ENCODE assay signal across 39 cellular contexts in the genomic region with DNA sequence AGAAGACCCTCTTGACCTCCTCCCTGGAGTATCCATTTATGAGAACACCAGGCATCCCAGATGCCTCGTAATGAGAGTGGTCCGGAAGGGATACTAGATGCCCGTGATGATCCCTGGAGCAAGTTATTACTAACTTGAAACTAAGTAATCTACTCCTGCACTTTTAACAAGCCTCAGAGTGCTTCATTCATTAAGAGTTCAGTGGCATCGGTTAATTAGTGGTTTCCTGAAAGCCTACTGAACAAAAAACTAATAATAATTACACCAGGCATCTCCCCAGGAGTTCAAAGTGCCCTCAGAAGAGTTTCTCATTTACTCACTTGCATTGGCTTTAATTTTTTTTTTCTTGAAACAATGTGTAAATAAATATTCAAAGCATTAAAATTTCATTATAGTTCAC. TPM values are rescaled to one million over a fixed set of nuclear protein-coding genes. Genes with fewer than 3 reads are reported as not detected.
"Had no signal": no experiment of that assay in that cellular context is flagged by ENCODE, and none has a peak within 500 bp of the region (broad histone marks: within the 10 kb centered on the region; RNA-seq: fewer than 3 reads in every experiment).

No MANE protein-coding gene starts in this region.

- H3K4me3 ChIP-seq: MG63 had no signal

- DNase-seq: MG63, MM.1S, MV-4-11, NCI-H1048, NCI-H1092, NCI-H1092 treated with DMSO at 0.1 percent for 48 hours, NCI-H1105, NCI-H1105 treated with DMSO at 0.1 percent for 48 hours, NCI-H1417, NCI-H1417 treated with DMSO at 0.1 percent for 48 hours, NCI-H1436, NCI-H1436 treated with DMSO at 0.1 percent for 48 hours, NCI-H146, NCI-H1694, NCI-H1694 treated with DMSO at 0.1 percent for 48 hours, NCI-H187, NCI-H187 treated with DMSO at 0.1 percent for 48 hours, NCI-H1930, NCI-H2029, NCI-H2029 treated with DMSO at 0.1 percent for 48 hours, NCI-H2081, NCI-H2081 treated with DMSO at 0.1 percent for 48 hours, NCI-H2107, NCI-H2171, NCI-H2171 treated with DMSO at 0.1 percent for 48 hours, NCI-H2227 treated with DMSO at 0.1 percent for 48 hours, NCI-H226, NCI-H345, NCI-H446, NCI-H446 treated with DMSO at 0.1 percent for 48 hours, NCI-H510A, NCI-H510A treated with DMSO at 0.1 percent for 48 hours, NCI-H524, NCI-H524 treated with DMSO at 0.1 percent for 48 hours, NCI-H526, NCI-H526 treated with DMSO at 0.1 percent for 48 hours had no signal

- H3K27me3 ChIP-seq: MG63 had no signal

- H3K36me3 ChIP-seq: MG63 had no signal

RNA-seq across cellular contexts. Expression of a gene that starts 28.2 kb away (rescaled TPM):
- total RNA-seq: M059J, MCF 10A, NCI-H460 had no signal
